In the genomic region with DNA sequence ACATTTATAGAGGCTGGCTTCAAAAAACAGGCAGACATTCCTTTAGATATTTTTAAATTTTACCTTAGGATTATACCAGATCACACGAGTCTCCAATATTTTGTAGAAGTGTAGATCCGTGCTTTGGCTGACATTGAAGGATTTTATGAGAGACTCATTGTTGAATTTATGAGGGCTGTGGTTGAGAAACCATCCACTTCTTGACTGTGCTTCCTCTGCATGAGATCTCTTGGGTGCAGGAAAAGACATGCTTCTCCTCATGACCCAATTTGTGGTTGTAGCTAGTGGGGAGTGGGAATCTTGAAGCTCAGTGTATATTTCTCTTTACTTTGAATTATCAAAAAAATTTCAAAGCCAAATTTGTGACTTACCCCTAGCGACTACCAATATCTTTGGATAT, we compare ENCODE assay signal across 18 cellular contexts. TPM values are rescaled to one million over a fixed set of nuclear protein-coding genes. Genes with fewer than 3 reads are reported as not detected.
A peak's percentile ranks its signal among the peaks of the same experiment; 100 is the strongest.
DNase-seq lines count a peak whose midpoint lies in the region; ATAC-seq lines count a peak whose summit lies in the region.
"Had no signal": no experiment of that assay in that cellular context is flagged by ENCODE, and none has a peak within 500 bp of the region (broad histone marks: within the 10 kb centered on the region; RNA-seq: fewer than 3 reads in every experiment).

No MANE protein-coding gene starts in this region.

- ATAC-seq in HG02884 (IDR thresholded peaks at IDR 0.05; ENCODE audit: unreplicated experiment): no peak
- no peak for ATAC-seq in HG03097 (IDR thresholded peaks at IDR 0.05; ENCODE audit: low FRiP score, unreplicated experiment)
- ATAC-seq: A549 had no signal

- DNase-seq in Daoy (ENCODE audit: low read depth): peak; percentile 85
- DNase-seq in Karpas-422: no peak
- peak; percentile 81 for DNase-seq in SK-MEL-5 (ENCODE audit: low read depth, low spot score)
- peak; percentile 27 for DNase-seq in stromal cell of bone marrow (ENCODE audit: low read depth)
- DNase-seq in NCI-H1694 (lab: John Stamatoyannopoulos, UW): no peak
- DNase-seq in KBM-7: no peak
- DNase-seq: BE2C; CD4-positive, alpha-beta memory T cell; GOT3; H9; HFFc6; IMR-90; KG1 had no signal

- H3K27ac ChIP-seq in Karpas-422 (ENCODE audit: low read length): no peak overlapping the region
- H3K27ac ChIP-seq: A549, C4-2B had no signal

- H3K9me2 ChIP-seq in Karpas-422 (replicated peaks; ENCODE audit: insufficient read depth, low read length): no peaks in the 10 kb centered on the region

- H3K4me1 ChIP-seq in Karpas-422 (ENCODE audit: low read length): peaks cover 9% of the 10 kb centered on the region
- H3K4me1 ChIP-seq: A549, BE2C had no signal

- no peaks in the 10 kb centered on the region for H3K27me3 ChIP-seq in Karpas-422 (ENCODE audit: low read length)
- H3K27me3 ChIP-seq: BE2C had no signal

- no peaks in the 10 kb centered on the region for H3K79me2 ChIP-seq in Karpas-422 (ENCODE audit: low read length)

- no peak overlapping the region for H3K4me2 ChIP-seq in Karpas-422 (ENCODE audit: low read depth, low read length, poor library complexity, severe bottlenecking)
- H3K4me2 ChIP-seq: A549 had no signal

- H3K36me3 ChIP-seq in Karpas-422 (ENCODE audit: insufficient read depth, low read length): no peaks in the 10 kb centered on the region; the same call in 1 of the 2 replicates
- H3K36me3 ChIP-seq: BE2C had no signal

- in situ Hi-C loops in SK-MEL-5 (cut with HindIII; ENCODE audit: low pct_unique_long_range_greater_than_20kb, low sequenced_read_pairs): no loop called here
- in situ Hi-C loops in KBM-7 (cut with MboI; ENCODE audit: low pct_unique_long_range_greater_than_20kb, low sequenced_read_pairs): no loop called here

- peak overlapping the region; percentile 17; the same call in 1 of the 2 replicates for H2AFZ ChIP-seq in Karpas-422 (ENCODE audit: low read length)

- no peak overlapping the region for H3K9ac ChIP-seq in Karpas-422 (ENCODE audit: low read length)

- H3K4me3 ChIP-seq in Karpas-422 (ENCODE audit: low read length): no peak overlapping the region
- H3K4me3 ChIP-seq: A549 had no signal

- H3K9me3 ChIP-seq in Karpas-422 (ENCODE audit: low read length): peaks cover 8% of the 10 kb centered on the region
- H3K9me3 ChIP-seq: A549, BE2C had no signal

- no peaks in the 10 kb centered on the region for H4K20me1 ChIP-seq in Karpas-422 (ENCODE audit: insufficient read depth, low read depth, low read length)

RNA-seq across cellular contexts. Expression of a gene that starts 36.7 kb away (rescaled TPM):
- 2.6 and 4.8 TPM in 2 replicates for total RNA-seq in Daoy (2014; rRNA removed; shearing (Covaris generic))
- total RNA-seq in Karpas-422 (2014; rRNA removed; shearing (Covaris generic); ENCODE audit: low replicate concordance): not detected in 2 replicates
- 0.27 and 0.50 TPM in 2 replicates for total RNA-seq in SK-MEL-5 (2014; rRNA removed; shearing (Covaris generic))
- polyA plus RNA-seq in SK-MEL-5 (2015; cell fraction: cytosol; rRNA removed): 0.38 and 1.7 TPM in 2 replicates
- 0.79 and 1.1 TPM in 2 replicates for polyA plus RNA-seq in SK-MEL-5 (2015; cell fraction: nucleus; rRNA removed)
- total RNA-seq: CD4-positive, alpha-beta memory T cell; H9; HFFc6; IMR-90 had no signal
- polyA plus RNA-seq: AG04450; CD4-positive, alpha-beta memory T cell; IMR-90 had no signal

RNA-seq across cellular contexts. Expression of a gene that starts 42.5 kb away (rescaled TPM):
- 16.7 and 17.5 TPM in 2 replicates for total RNA-seq in Daoy (2014; rRNA removed; shearing (Covaris generic))
- not detected in 2 replicates for total RNA-seq in Karpas-422 (2014; rRNA removed; shearing (Covaris generic); ENCODE audit: low replicate concordance)
- total RNA-seq in SK-MEL-5 (2014; rRNA removed; shearing (Covaris generic)): 1.9 and 2.1 TPM in 2 replicates
- 2.6 and 11.0 TPM in 2 replicates for polyA plus RNA-seq in SK-MEL-5 (2015; cell fraction: cytosol; rRNA removed)
- polyA plus RNA-seq in SK-MEL-5 (2015; cell fraction: nucleus; rRNA removed): 3.3 and 6.3 TPM in 2 replicates
- total RNA-seq: CD4-positive, alpha-beta memory T cell; H9; IMR-90 had no signal
- polyA plus RNA-seq: AG04450, IMR-90 had no signal

Comparison
In these comparisons a context has a peak if more than half of its experiments do, and no peak if none do; other contexts are left out.
1. DNase-seq: peak in Daoy (single experiment), SK-MEL-5 (single experiment) and stromal cell of bone marrow (single experiment); none in Karpas-422 (single experiment), NCI-H1694 (single experiment) and KBM-7 (single experiment).